9 cellular contexts compared by ENCODE assay signal in the genomic region with DNA sequence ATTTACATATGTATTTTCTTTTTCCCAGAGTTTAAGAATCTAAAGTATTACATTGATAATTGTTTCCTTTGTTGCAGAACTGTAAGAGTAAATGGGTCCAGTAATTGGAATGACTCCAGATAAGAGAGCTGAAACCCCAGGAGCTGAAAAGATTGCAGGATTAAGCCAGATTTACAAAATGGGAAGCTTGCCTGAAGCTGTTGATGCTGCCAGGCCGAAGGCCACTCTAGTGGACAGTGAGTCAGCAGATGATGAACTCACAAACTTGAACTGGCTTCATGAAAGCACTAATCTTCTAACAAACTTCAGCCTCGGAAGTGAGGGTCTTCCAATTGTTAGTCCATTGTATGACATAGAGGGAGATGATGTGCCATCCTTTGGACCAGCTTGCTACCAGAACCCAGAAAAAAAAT. TPM values are rescaled to one million over a fixed set of nuclear protein-coding genes. Genes with fewer than 3 reads are reported as not detected.
DNase-seq lines count a peak whose midpoint lies in the region; ATAC-seq and TF ChIP-seq lines count a peak whose summit lies in the region.
"Had no signal": no experiment of that assay in that cellular context is flagged by ENCODE, and none has a peak within 500 bp of the region (broad histone marks: within the 10 kb centered on the region; RNA-seq: fewer than 3 reads in every experiment).

No MANE protein-coding gene starts in this region.

- H3K4me2 ChIP-seq in SK-N-SH: no peak overlapping the region
- H3K4me2 ChIP-seq: BLaER1 had no signal

- peaks cover 36% of the 10 kb centered on the region for H3F3A ChIP-seq in SK-N-SH (replicated peaks; ENCODE audit: insufficient read depth)

- POLR2A ChIA-PET in SK-N-SH (lab: Yijun Ruan, JAX): no interaction called here

- H3K27ac ChIP-seq in SK-N-SH (ENCODE audit: low read depth in 2 of 2, low read length in 1 of 2): peak overlapping the region in 1 of 2 experiments; percentile 27; a peak in 1 of 4 replicates
- H3K27ac ChIP-seq in colonic mucosa: no peak overlapping the region
- H3K27ac ChIP-seq in lower lobe of right lung: peak overlapping the region; percentile 37
- H3K27ac ChIP-seq in upper lobe of right lung: peak overlapping the region; percentile 49
- H3K27ac ChIP-seq: BLaER1 had no signal

- H3K9ac ChIP-seq in SK-N-SH: no peak overlapping the region
- no peak overlapping the region for H3K9ac ChIP-seq in colonic mucosa (ENCODE audit: low read depth in 2 of 2, low read length in 2 of 2)
- H3K9ac ChIP-seq: BLaER1 had no signal

- TF ChIP-seq RAD21 in SK-N-SH (IDR thresholded peaks at IDR 0.05; ENCODE audit: low read length): no peak

- no peaks in the 10 kb centered on the region for H3K27me3 ChIP-seq in SK-N-SH (ENCODE audit: insufficient read depth)
- H3K27me3 ChIP-seq in colonic mucosa: no peaks in the 10 kb centered on the region
- no peaks in the 10 kb centered on the region for H3K27me3 ChIP-seq in lower lobe of right lung (ENCODE audit: low read depth)
- H3K27me3 ChIP-seq in upper lobe of right lung: no peaks in the 10 kb centered on the region
- H3K27me3 ChIP-seq: BLaER1 had no signal

- H3K79me2 ChIP-seq in SK-N-SH (ENCODE audit: insufficient read depth): peaks cover 95% of the 10 kb centered on the region

- no peaks in the 10 kb centered on the region for H4K20me1 ChIP-seq in SK-N-SH (ENCODE audit: insufficient read depth)

- H3K36me3 ChIP-seq in SK-N-SH (replicated peaks in 1 of 2; ENCODE audit: control insufficient read depth in 1 of 2, insufficient read depth in 2 of 2, low read length in 1 of 2) (peaks cover 13 to 54% of the 10 kb centered on the region in 2 experiments), colonic mucosa (no peaks in the 10 kb centered on the region), lower lobe of right lung (no peaks in the 10 kb centered on the region), upper lobe of right lung (peaks cover 12% of the 10 kb centered on the region)

- H3K4me3 ChIP-seq in SK-N-SH (ENCODE audit: low read depth in 2 of 2, low read length in 1 of 2): no peak overlapping the region; a peak in 1 of 4 replicates
- H3K4me3 ChIP-seq in colonic mucosa: no peak overlapping the region
- H3K4me3 ChIP-seq in lower lobe of right lung: no peak overlapping the region
- no peak overlapping the region for H3K4me3 ChIP-seq in upper lobe of right lung
- H3K4me3 ChIP-seq: BLaER1 had no signal

- intact Hi-C loops in colonic mucosa (cut with DNase I) (no loop called here), lower lobe of right lung (cut with DNase I) (no loop called here), upper lobe of right lung (cut with DNase I) (no loop called here)

- no peak for DNase-seq in SK-N-SH
- peak; percentile 35 for DNase-seq in colonic mucosa
- DNase-seq in lower lobe of right lung: peak; percentile 65
- DNase-seq in upper lobe of right lung: no peak
- DNase-seq in epidermal melanocyte (ENCODE audit: insufficient read length, low spot score): no peak
- no peak for DNase-seq in activated naive CD4-positive, alpha-beta T cell treated with anti-CD3 and anti-CD28 coated beads, Interleukin-2, amount 50 U/mL, for 16 hours

- TF ChIP-seq EP300 in SK-N-SH (IDR thresholded peaks at IDR 0.05; ENCODE audit: borderline replicate concordance in 1 of 2, low read depth in 1 of 2, low read length in 1 of 2): no peak

- no peak overlapping the region for H2AFZ ChIP-seq in SK-N-SH (ENCODE audit: low read depth)

- ATAC-seq in SK-N-SH treated with all-trans-retinoic acid at 6 μM for 48 hours: no peak
- ATAC-seq in lower lobe of right lung: peak in 1 of 2 donors; percentile 54
- ATAC-seq in upper lobe of right lung: peak; percentile 64
- ATAC-seq in GM18861 (IDR thresholded peaks at IDR 0.05; ENCODE audit: unreplicated experiment): no peak

- no peak for TF ChIP-seq CTCF in SK-N-SH (IDR thresholded peaks at IDR 0.05)
- no peak for TF ChIP-seq CTCF in colonic mucosa (IDR thresholded peaks at IDR 0.05)
- no peak for TF ChIP-seq CTCF in lower lobe of right lung (IDR thresholded peaks at IDR 0.05)
- no peak for TF ChIP-seq CTCF in upper lobe of right lung (IDR thresholded peaks at IDR 0.05)

- H3K9me2 ChIP-seq in SK-N-SH: no peaks in the 10 kb centered on the region

- CTCF ChIA-PET in SK-N-SH (lab: Yijun Ruan, JAX): interaction anchor here (0.7 to 1.2 kb wide), 2 partner anchors 22 to 125 kb away, joined by 3 to 4 read pairs; no protein-coding TSS in a partner anchor

- 53% methylated on average over 2 of the region's 2 CpGs for WGBS in SK-N-SH (ENCODE audit: low lambda C conversion rate)

- H3K4me1 ChIP-seq in SK-N-SH (ENCODE audit: control insufficient read depth in 1 of 2, insufficient read depth in 2 of 2, low read depth in 1 of 2, low read length in 1 of 2): peaks cover 0 to 6% of the 10 kb centered on the region in 2 experiments; a peak in 3 of 4 replicates
- H3K4me1 ChIP-seq in colonic mucosa: no peaks in the 10 kb centered on the region
- peaks cover 47% of the 10 kb centered on the region for H3K4me1 ChIP-seq in lower lobe of right lung
- peaks cover 42% of the 10 kb centered on the region for H3K4me1 ChIP-seq in upper lobe of right lung

- H3K9me3 ChIP-seq in SK-N-SH (peaks cover 13% of the 10 kb centered on the region), colonic mucosa (peaks cover 8% of the 10 kb centered on the region), lower lobe of right lung (peaks cover 13% of the 10 kb centered on the region), upper lobe of right lung (peaks cover 11% of the 10 kb centered on the region)

TF ChIP-seq in SK-N-SH, 30 proteins besides CTCF, POLR2A, EP300 and RAD21 (continues in another document):
- TF ChIP-seq TAF1 (IDR thresholded peaks at IDR 0.05; ENCODE audit: borderline replicate concordance, low read depth, low read length) (no peak), GABPA (IDR thresholded peaks at IDR 0.05; ENCODE audit: low read depth) (no peak), RFX5 (IDR thresholded peaks at IDR 0.05; ENCODE audit: low read length) (no peak)
- TF ChIP-seq, protein P1, sequence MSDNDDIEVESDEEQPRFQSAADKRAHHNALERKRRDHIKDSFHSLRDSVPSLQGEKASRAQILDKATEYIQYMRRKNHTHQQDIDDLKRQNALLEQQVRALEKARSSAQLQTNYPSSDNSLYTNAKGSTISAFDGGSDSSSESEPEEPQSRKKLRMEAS (IDR thresholded peaks at IDR 0.05; ENCODE audit: low read depth): no peak

TF ChIP-seq in SK-N-SH treated with all-trans-retinoic acid at 6 μM for 48 hours, 23 proteins besides CTCF, POLR2A, EP300 and RAD21 (continues in another document):
- TF ChIP-seq TSHZ2 (CRISPR knock-in tag; IDR thresholded peaks at IDR 0.05) (no peak), PPARA (CRISPR knock-in tag; IDR thresholded peaks at IDR 0.05; ENCODE audit: borderline replicate concordance) (no peak), OSR1 (CRISPR knock-in tag; IDR thresholded peaks at IDR 0.05) (no peak), RARB (CRISPR knock-in tag; IDR thresholded peaks at IDR 0.05) (no peak)
- TF ChIP-seq, protein P2, sequence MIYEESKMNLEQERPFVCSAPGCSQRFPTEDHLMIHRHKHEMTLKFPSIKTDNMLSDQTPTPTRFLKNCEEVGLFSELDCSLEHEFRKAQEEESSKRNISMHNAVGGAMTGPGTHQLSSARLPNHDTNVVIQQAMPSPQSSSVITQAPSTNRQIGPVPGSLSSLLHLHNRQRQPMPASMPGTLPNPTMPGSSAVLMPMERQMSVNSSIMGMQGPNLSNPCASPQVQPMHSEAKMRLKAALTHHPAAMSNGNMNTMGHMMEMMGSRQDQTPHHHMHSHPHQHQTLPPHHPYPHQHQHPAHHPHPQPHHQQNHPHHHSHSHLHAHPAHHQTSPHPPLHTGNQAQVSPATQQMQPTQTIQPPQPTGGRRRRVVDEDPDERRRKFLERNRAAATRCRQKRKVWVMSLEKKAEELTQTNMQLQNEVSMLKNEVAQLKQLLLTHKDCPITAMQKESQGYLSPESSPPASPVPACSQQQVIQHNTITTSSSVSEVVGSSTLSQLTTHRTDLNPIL (CRISPR knock-in tag; IDR thresholded peaks at IDR 0.05; ENCODE audit: low read depth): no peak
- TF ChIP-seq, protein P3, sequence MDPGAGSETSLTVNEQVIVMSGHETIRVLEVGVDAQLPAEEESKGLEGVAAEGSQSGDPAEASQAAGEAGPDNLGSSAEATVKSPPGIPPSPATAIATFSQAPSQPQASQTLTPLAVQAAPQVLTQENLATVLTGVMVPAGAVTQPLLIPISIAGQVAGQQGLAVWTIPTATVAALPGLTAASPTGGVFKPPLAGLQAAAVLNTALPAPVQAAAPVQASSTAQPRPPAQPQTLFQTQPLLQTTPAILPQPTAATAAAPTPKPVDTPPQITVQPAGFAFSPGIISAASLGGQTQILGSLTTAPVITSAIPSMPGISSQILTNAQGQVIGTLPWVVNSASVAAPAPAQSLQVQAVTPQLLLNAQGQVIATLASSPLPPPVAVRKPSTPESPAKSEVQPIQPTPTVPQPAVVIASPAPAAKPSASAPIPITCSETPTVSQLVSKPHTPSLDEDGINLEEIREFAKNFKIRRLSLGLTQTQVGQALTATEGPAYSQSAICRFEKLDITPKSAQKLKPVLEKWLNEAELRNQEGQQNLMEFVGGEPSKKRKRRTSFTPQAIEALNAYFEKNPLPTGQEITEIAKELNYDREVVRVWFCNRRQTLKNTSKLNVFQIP (CRISPR knock-in tag; IDR thresholded peaks at IDR 0.05; ENCODE audit: borderline replicate concordance, low read depth): no peak

RNA-seq across cellular contexts. Expression of gene FOXN2, which starts 31.6 kb away (rescaled TPM):
- 3.3 and 3.5 TPM in 2 replicates for polyA plus RNA-seq in SK-N-SH (2012; rRNA removed)
- polyA plus RNA-seq in SK-N-SH (2012; cell fraction: cytosol; rRNA removed): 4.3 and 4.8 TPM in 2 replicates
- polyA plus RNA-seq in SK-N-SH (2012; cell fraction: nucleus; rRNA removed): 3.7 and 5.1 TPM in 2 replicates
- 10 to 100 TPM; 14.1 to 20.3 TPM for total RNA-seq in colonic mucosa
- total RNA-seq in lower lobe of right lung: 39.8 TPM
- 33.8 TPM for total RNA-seq in upper lobe of right lung

Comparison
In these comparisons a context has a peak if more than half of its experiments do, and no peak if none do; other contexts are left out.
1. DNase-seq: peak in colonic mucosa (single experiment) and lower lobe of right lung (single experiment); none in SK-N-SH (single experiment), upper lobe of right lung (single experiment), epidermal melanocyte (single experiment) and activated naive CD4-positive, alpha-beta T cell treated with anti-CD3 and anti-CD28 coated beads, Interleukin-2, amount 50 U/mL, for 16 hours (single experiment).